26 cellular contexts compared by ENCODE assay signal in the genomic region with DNA sequence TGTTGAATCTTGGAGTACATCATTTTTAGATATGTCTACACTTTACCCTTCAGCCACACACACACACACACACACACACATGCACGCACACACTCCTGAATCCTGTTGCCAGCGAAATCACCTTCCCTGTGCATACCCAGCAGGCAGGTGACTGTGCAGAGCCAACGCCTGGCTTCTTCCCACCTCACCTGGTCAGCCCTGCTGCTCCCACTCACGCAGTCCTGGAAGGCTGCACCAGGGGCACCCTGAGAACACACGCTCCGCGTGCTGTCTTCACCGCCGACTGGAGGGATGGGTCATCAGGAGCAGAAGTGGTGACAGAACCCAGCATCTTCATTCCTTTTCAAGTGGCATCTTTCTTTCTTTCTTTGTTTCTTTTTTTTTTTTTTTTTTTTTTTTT.
"Had no signal": no experiment of that assay in that cellular context is flagged by ENCODE, and none has a peak within 500 bp of the region (broad histone marks: within the 10 kb centered on the region; RNA-seq: fewer than 3 reads in every experiment).

No MANE protein-coding gene starts in this region.

- H3K36me3 ChIP-seq: esophagus muscularis mucosa, esophagus squamous epithelium, gastrocnemius medialis, gastroesophageal sphincter, heart left ventricle, heart right ventricle had no signal

- H3K9me3 ChIP-seq: esophagus muscularis mucosa, esophagus squamous epithelium, gastrocnemius medialis, gastroesophageal sphincter, heart left ventricle had no signal

- DNase-seq: cortex of kidney; dermis blood vessel endothelial cell; dorsolateral prefrontal cortex; effector CD4-positive, alpha-beta T cell; effector CD8-positive, alpha-beta T cell; effector memory CD4-positive, alpha-beta T cell; effector memory CD8-positive, alpha-beta T cell; endodermal cell; erythroblast; esophagus squamous epithelium; foreskin fibroblast; foreskin keratinocyte; foreskin melanocyte; gastrocnemius medialis; glutamatergic neuron; head of caudate nucleus; heart left ventricle; heart right ventricle had no signal

- H3K4me1 ChIP-seq: esophagus squamous epithelium, foreskin keratinocyte, gastrocnemius medialis, gastroesophageal sphincter, heart left ventricle had no signal

- H3K27me3 ChIP-seq: esophagus muscularis mucosa, foreskin keratinocyte had no signal

- H3K27ac ChIP-seq: coronary artery, dorsolateral prefrontal cortex, epithelial cell of prostate, esophagus muscularis mucosa, esophagus squamous epithelium, foreskin keratinocyte, gastrocnemius medialis, gastroesophageal sphincter, heart left ventricle, heart right ventricle had no signal

- FAIRE-seq: colon, endometrium, endothelial cell of umbilical vein, frontal cortex had no signal

- H3K4me3 ChIP-seq: coronary artery, dorsolateral prefrontal cortex, esophagus muscularis mucosa, esophagus squamous epithelium, gastrocnemius medialis, gastroesophageal sphincter, heart left ventricle, heart right ventricle had no signal
